Comparison of ENCODE assay signal across 8 cellular contexts in genomic region chr12:38905480-38906351, GRCh38. TPM values are rescaled to one million over a fixed set of nuclear protein-coding genes. Genes with fewer than 3 reads are reported as not detected.
DNase-seq lines count a peak whose midpoint lies in the region; ATAC-seq, FAIRE-seq and TF ChIP-seq lines count a peak whose summit lies in the region.

CPNE8 (minus strand) TSS chr12:38905591; CDS start chr12:38905534, 57 bp downstream.

- intact Hi-C loops in Calu3 (cut with micrococcal nuclease; ENCODE audit: unreplicated experiment), result loop anchor here (10.0 kb wide), 2 partner anchors 241 to 851 kb away; no protein-coding TSS in a partner anchor

- H3K36me3 Mint-ChIP-seq in Calu3 (ENCODE audit: insufficient read depth, unreplicated experiment), result peaks cover 37% of the 10 kb centered on the region

- CTCF ChIA-PET in Calu3 (lab: Charles Lee), result interaction anchor here (0.6 to 2.7 kb wide), 7 partner anchors 13 to 521 kb away, joined by 3 to 13 read pairs (median 6); no protein-coding TSS in a partner anchor

- H3K4me1 Mint-ChIP-seq in Calu3 (ENCODE audit: low read depth, unreplicated experiment), result peaks cover 12% of the 10 kb centered on the region

- H3K4me3 ChIP-seq in choroid plexus epithelial cell (ENCODE audit: low read depth, low read length), result peak within 1 kb of the TSS; percentile 54

- TF ChIP-seq CTCF in Calu3 (IDR thresholded peaks at IDR 0.05; ENCODE audit: unreplicated experiment), result no peak
- no peak for TF ChIP-seq CTCF in choroid plexus epithelial cell (conservative IDR thresholded peaks at IDR 0.05; ENCODE audit: low read depth, low read length)

- DNase-seq in Calu3, result peak; percentile 73
- peak; percentile 50 for DNase-seq in HTR-8/SVneo (ENCODE audit: insufficient read length, low spot score)
- peak; percentile 51 for DNase-seq in activated CD4-positive, CD25-positive, alpha-beta regulatory T cell treated with anti-CD3 and anti-CD28 coated beads, Interleukin-2, amount 50 U/mL, for 72 hours
- peak; percentile 50 for DNase-seq in choroid plexus epithelial cell (ENCODE audit: low read depth)
- DNase-seq in kidney glomerular epithelial cell (lab: John Stamatoyannopoulos, UW), result peak; percentile 65
- DNase-seq in stimulated activated CD4-positive, alpha-beta T cell treated with anti-CD3 and anti-CD28 coated beads, Interleukin-12 subunit alpha, Interleukin-12 subunit beta, amount 100 ng/mL, for 4 hours, result peak; percentile 39
- no peak for DNase-seq in H4 (ENCODE audit: low spot score)

- peak; percentile 54 for ATAC-seq in GM21526 (IDR thresholded peaks at IDR 0.05; ENCODE audit: low FRiP score, unreplicated experiment)

- H3K27me3 Mint-ChIP-seq in Calu3 (ENCODE audit: unreplicated experiment), result no peaks in the 10 kb centered on the region

- H3K4me3 Mint-ChIP-seq in Calu3 (ENCODE audit: low read depth, unreplicated experiment), result peak within 1 kb of the TSS; percentile 90

- no peak for FAIRE-seq in HTR-8/SVneo (lab: Jason Lieb, UNC)

- H3K9me3 Mint-ChIP-seq in Calu3 (ENCODE audit: low read depth, unreplicated experiment), result no peaks in the 10 kb centered on the region

- TSS peak; percentile 13 for BruUV-seq in Calu3 (replicated peaks; lab: Mats Ljungman, UMichigan)

- H3K27ac Mint-ChIP-seq in Calu3 (ENCODE audit: unreplicated experiment), result peak within 1 kb of the TSS; percentile 88

RNA-seq across cellular contexts. Expression of gene CPNE8, which starts in this region (rescaled TPM):
- 17.8 and 18.6 TPM in 2 replicates for total RNA-seq in Calu3 (2022)
- total RNA-seq in H4 (2014; rRNA removed; shearing (Covaris generic)), result 0.48 and 0.62 TPM in 2 replicates

Comparison
In these comparisons a context has a peak if more than half of its experiments do, and no peak if none do; other contexts are left out.
1. RNA of gene CPNE8 (total RNA-seq): 17.8 to 18.6 TPM in Calu3; 0.48 to 0.62 TPM in H4; every median in the first group is over 10 times any median in the second.